Comparison of ENCODE assay signal across 8 cellular contexts in the genomic region with DNA sequence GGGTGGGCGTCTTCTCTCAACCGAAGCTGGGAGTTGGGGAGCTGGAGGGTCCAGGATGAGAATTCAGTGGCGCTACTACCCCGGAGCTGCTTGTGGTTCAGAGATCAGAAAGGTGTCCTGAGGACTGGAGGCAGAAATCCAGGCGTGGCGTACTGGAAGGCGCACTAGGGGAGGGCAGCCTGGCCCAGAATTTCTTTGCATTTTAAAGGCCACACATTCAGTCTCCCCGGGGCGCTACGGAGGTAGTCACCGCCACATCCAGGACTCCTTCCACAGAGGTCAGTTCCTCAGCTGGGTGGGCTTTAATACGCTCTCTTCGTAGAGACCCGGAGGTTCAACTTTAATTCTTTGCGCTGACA. TPM values are rescaled to one million over a fixed set of nuclear protein-coding genes. Genes with fewer than 3 reads are reported as not detected.
DNase-seq lines count a peak whose midpoint lies in the region; ATAC-seq and TF ChIP-seq lines count a peak whose summit lies in the region.

No MANE protein-coding gene starts in this region.

- H3K27ac ChIP-seq in SU-DHL-6 (ENCODE audit: low read depth, low read length) (peak overlapping the region; percentile 95), fibroblast of lung (ENCODE audit: insufficient read depth, low read length) (no peak overlapping the region), osteoblast (ENCODE audit: low read depth, low read length) (no peak overlapping the region)

- H4K20me1 ChIP-seq in SU-DHL-6 (ENCODE audit: low read depth, low read length): no peaks in the 10 kb centered on the region; the same call in 1 of the 2 replicates
- no peaks in the 10 kb centered on the region for H4K20me1 ChIP-seq in fibroblast of lung (ENCODE audit: control insufficient read depth, extremely low read depth, insufficient read depth, low read length)
- H4K20me1 ChIP-seq in osteoblast (ENCODE audit: insufficient read depth, low read length): no peaks in the 10 kb centered on the region

- peak overlapping the region; percentile 83 for H3K9ac ChIP-seq in SU-DHL-6 (ENCODE audit: low read length)
- peak overlapping the region; percentile 34 for H3K9ac ChIP-seq in fibroblast of lung (ENCODE audit: insufficient read depth, low read length)

- H3K9me3 ChIP-seq in SU-DHL-6 (ENCODE audit: insufficient read depth, low read length) (no peaks in the 10 kb centered on the region), fibroblast of lung (ENCODE audit: control insufficient read depth, insufficient read depth, low read depth, low read length) (no peaks in the 10 kb centered on the region), osteoblast (ENCODE audit: low read depth, low read length) (no peaks in the 10 kb centered on the region)

- TF ChIP-seq CTCF in SU-DHL-6 (IDR thresholded peaks at IDR 0.05; ENCODE audit: insufficient read depth, low read length, poor library complexity, severe bottlenecking): no peak
- no peak for TF ChIP-seq CTCF in fibroblast of lung (conservative IDR thresholded peaks at IDR 0.05 in 1 of 2, IDR thresholded peaks at IDR 0.05 in 1 of 2; ENCODE audit: low read depth in 1 of 2, low read length in 2 of 2)
- TF ChIP-seq CTCF in osteoblast (IDR thresholded peaks at IDR 0.05; ENCODE audit: extremely low read depth, low read depth, low read length): no peak

- H3K4me2 ChIP-seq in SU-DHL-6 (ENCODE audit: low read depth, low read length, poor library complexity, severe bottlenecking) (peak overlapping the region; percentile 98), fibroblast of lung (ENCODE audit: extremely low read depth, insufficient read depth, low read length) (peak overlapping the region; percentile 30), osteoblast (ENCODE audit: insufficient read depth, low read length) (peak overlapping the region; percentile 32)

- peak overlapping the region; percentile 83 for H3K4me3 ChIP-seq in SU-DHL-6 (ENCODE audit: insufficient read depth, low read length, poor library complexity, severe bottlenecking)
- peak overlapping the region; percentile 44 to 68 (median 58) for H3K4me3 ChIP-seq in fibroblast of lung (replicated peaks in 1 of 4; ENCODE audit: control extremely low read depth in 1 of 4, insufficient read depth in 1 of 4, low read depth in 3 of 4, low read length in 4 of 4)
- H3K4me3 ChIP-seq in osteoblast (ENCODE audit: insufficient read depth, low read length): peak overlapping the region; percentile 64

- ATAC-seq in HG03097 (IDR thresholded peaks at IDR 0.05; ENCODE audit: low FRiP score, unreplicated experiment): peak; percentile 4

- H3K27me3 ChIP-seq in SU-DHL-6 (ENCODE audit: low read length): no peaks in the 10 kb centered on the region
- H3K27me3 ChIP-seq in fibroblast of lung (ENCODE audit: control insufficient read depth, insufficient read depth, low read length): no peaks in the 10 kb centered on the region
- H3K27me3 ChIP-seq in osteoblast (ENCODE audit: insufficient read depth, low read length): no peaks in the 10 kb centered on the region

- H3F3A ChIP-seq in SU-DHL-6 (ENCODE audit: insufficient read depth): peaks cover 48% of the 10 kb centered on the region

- H3K4me1 ChIP-seq in fibroblast of lung (ENCODE audit: control insufficient read depth, extremely low read depth, insufficient read depth, low read length) (no peaks in the 10 kb centered on the region), osteoblast (ENCODE audit: insufficient read depth, low read length) (no peaks in the 10 kb centered on the region)

- H2AFZ ChIP-seq in SU-DHL-6 (ENCODE audit: low read depth, low read length, severe bottlenecking) (peak overlapping the region; percentile 11), fibroblast of lung (ENCODE audit: low read length) (peak overlapping the region; percentile 29), osteoblast (ENCODE audit: low read length) (no peak overlapping the region)

- peak; percentile 17 for DNase-seq in stimulated activated CD4-positive, alpha-beta T cell treated with anti-CD3 and anti-CD28 coated beads, Interleukin-1b, Interleukin-23, amount 100 ng/mL, for 48 hours
- DNase-seq in stimulated activated CD4-positive, alpha-beta T cell treated with anti-CD3 and anti-CD28 coated beads, Interleukin-4, amount 100 ng/mL, for 24 hours: no peak
- DNase-seq in fibroblast of lung (ENCODE audit: low read depth in 2 of 2): no peak
- DNase-seq in osteoblast (ENCODE audit: insufficient read length, low spot score, missing footprints): no peak
- DNase-seq in DMS153 (lab: John Stamatoyannopoulos, UW): no peak
- no peak for DNase-seq in COLO829 (ENCODE audit: low spot score)

- H3K79me2 ChIP-seq in SU-DHL-6 (ENCODE audit: insufficient read depth, low read length) (peaks cover 51% of the 10 kb centered on the region), fibroblast of lung (ENCODE audit: control insufficient read depth, insufficient read depth, low read length) (no peaks in the 10 kb centered on the region), osteoblast (ENCODE audit: insufficient read depth, low read length) (no peaks in the 10 kb centered on the region)

- H3K9me2 ChIP-seq in SU-DHL-6 (replicated peaks; ENCODE audit: insufficient read depth, low read length): no peaks in the 10 kb centered on the region

- peaks cover 4% of the 10 kb centered on the region; the same call in 1 of the 2 replicates for H3K36me3 ChIP-seq in SU-DHL-6 (ENCODE audit: low read length)
- H3K36me3 ChIP-seq in fibroblast of lung (ENCODE audit: control insufficient read depth, insufficient read depth, low read length): no peaks in the 10 kb centered on the region
- no peaks in the 10 kb centered on the region for H3K36me3 ChIP-seq in osteoblast (ENCODE audit: insufficient read depth, low read length)

RNA-seq across cellular contexts. Expression of a gene that starts 0.3 kb away (rescaled TPM):
- 5.6 and 14.5 TPM in 2 replicates for total RNA-seq in fibroblast of lung
- 3.6 and 4.7 TPM in 2 replicates for polyA plus RNA-seq in fibroblast of lung
- polyA plus RNA-seq in fibroblast of lung (2012): 1.6 TPM in 2 replicates
- polyA minus RNA-seq in fibroblast of lung (ENCODE audit: low replicate concordance): 3.2 and 7.2 TPM in 2 replicates
- 16.3 and 18.6 TPM in 2 replicates for total RNA-seq in osteoblast

Comparison
In these comparisons a context has a peak if more than half of its experiments do, and no peak if none do; other contexts are left out.
1. H3K4me2 ChIP-seq: peak in every context shown above with its lines; median percentile 98 in SU-DHL-6; 32 in osteoblast; 30 in fibroblast of lung.